ENCODE assay signal across 8 cellular contexts in genomic region chr6:154733610-154734379, GRCh38. TPM values are rescaled to one million over a fixed set of nuclear protein-coding genes. Genes with fewer than 3 reads are reported as not detected.
A peak's percentile ranks its signal among the peaks of the same experiment; 100 is the strongest.
DNase-seq lines count a peak whose midpoint lies in the region; ATAC-seq and TF ChIP-seq lines count a peak whose summit lies in the region.

No MANE protein-coding gene starts in this region.

- whole genome bisulfite sequencing in thymus: under 1% methylated on average over 73 of the region's 73 CpGs

- POLR2A ChIA-PET in activated naive CD8-positive, alpha-beta T cell treated with anti-CD3 and anti-CD28 coated beads, Interleukin-2, amount 10 ng/mL, durations not matched to agents 7 days and 5 days (lab: Charles Lee): interaction anchor here (0.9 kb wide), 1 partner anchor 28 kb away, joined by 3 read pairs; no protein-coding TSS in a partner anchor

- peak overlapping the region; percentile 97 for H3K27ac Mint-ChIP-seq in activated naive CD8-positive, alpha-beta T cell treated with anti-CD3 and anti-CD28 coated beads, Interleukin-2, amount 10 ng/mL, durations not matched to agents 7 days and 5 days
- peak overlapping the region; percentile 96 for H3K27ac Mint-ChIP-seq in osteocyte (ENCODE audit: unreplicated experiment)

- no peaks in the 10 kb centered on the region for H3K27me3 ChIP-seq in thymus (ENCODE audit: control insufficient read depth, insufficient read depth)

- no peaks in the 10 kb centered on the region for H3K27me3 Mint-ChIP-seq in activated naive CD8-positive, alpha-beta T cell treated with anti-CD3 and anti-CD28 coated beads, Interleukin-2, amount 10 ng/mL, durations not matched to agents 7 days and 5 days
- no peaks in the 10 kb centered on the region for H3K27me3 Mint-ChIP-seq in osteocyte (ENCODE audit: unreplicated experiment)

- no peaks in the 10 kb centered on the region for H3K9me3 Mint-ChIP-seq in activated naive CD8-positive, alpha-beta T cell treated with anti-CD3 and anti-CD28 coated beads, Interleukin-2, amount 10 ng/mL, durations not matched to agents 7 days and 5 days
- H3K9me3 Mint-ChIP-seq in osteocyte (ENCODE audit: unreplicated experiment): no peaks in the 10 kb centered on the region

- DNase-seq in GM12864 (ENCODE audit: low read depth): peak; percentile 71
- peak; percentile 94 for DNase-seq in NCI-H1105 treated with DMSO at 0.1 percent for 48 hours (lab: John Stamatoyannopoulos, UW)
- DNase-seq in SKM-1 treated with dmso at 0.1 percent for 144 hours (lab: John Stamatoyannopoulos, UW; ENCODE audit: unreplicated experiment): peak; percentile 91
- DNase-seq in activated naive CD8-positive, alpha-beta T cell treated with anti-CD3 and anti-CD28 coated beads, Interleukin-2, amount 10 ng/mL, durations not matched to agents 7 days and 5 days: peak; percentile 89
- DNase-seq in Right ventricle myocardium inferior (ENCODE audit: missing footprints): peak; percentile 97
- peak; percentile 97 for DNase-seq in osteocyte (ENCODE audit: extremely low spot score, unreplicated experiment)

- ATAC-seq in HG02678 (IDR thresholded peaks at IDR 0.05; ENCODE audit: unreplicated experiment) (peak; percentile 75), Right ventricle myocardium inferior (peak; percentile 96)
- ATAC-seq in activated naive CD8-positive, alpha-beta T cell treated with anti-CD3 and anti-CD28 coated beads, Interleukin-2, amount 10 ng/mL, durations not matched to agents 7 days and 5 days (ENCODE audit: low read depth): peak; percentile 86

- peaks cover 26% of the 10 kb centered on the region for H3K4me1 Mint-ChIP-seq in activated naive CD8-positive, alpha-beta T cell treated with anti-CD3 and anti-CD28 coated beads, Interleukin-2, amount 10 ng/mL, durations not matched to agents 7 days and 5 days
- H3K4me1 Mint-ChIP-seq in osteocyte (ENCODE audit: unreplicated experiment): peaks cover 51% of the 10 kb centered on the region

- H3K36me3 ChIP-seq in thymus (ENCODE audit: control insufficient read depth, insufficient read depth): peaks cover 4% of the 10 kb centered on the region

- H3K36me3 Mint-ChIP-seq in activated naive CD8-positive, alpha-beta T cell treated with anti-CD3 and anti-CD28 coated beads, Interleukin-2, amount 10 ng/mL, durations not matched to agents 7 days and 5 days: peaks cover 7% of the 10 kb centered on the region
- peaks cover 4% of the 10 kb centered on the region for H3K36me3 Mint-ChIP-seq in osteocyte (ENCODE audit: unreplicated experiment)

- H3K4me3 ChIP-seq in GM12864 (ENCODE audit: low read depth, low read length) (peak overlapping the region; percentile 82), thymus (ENCODE audit: low read length) (peak overlapping the region; percentile 92)

- intact Hi-C loops in Right ventricle myocardium inferior (cut with DNase I): loop anchor here (5.0 kb wide), 1 partner anchor 69 kb away; no protein-coding TSS in a partner anchor

- peak overlapping the region; percentile 94 for H3K4me3 Mint-ChIP-seq in activated naive CD8-positive, alpha-beta T cell treated with anti-CD3 and anti-CD28 coated beads, Interleukin-2, amount 10 ng/mL, durations not matched to agents 7 days and 5 days
- peak overlapping the region; percentile 82 for H3K4me3 Mint-ChIP-seq in osteocyte (ENCODE audit: unreplicated experiment)

- H3K4me1 ChIP-seq in thymus (ENCODE audit: control insufficient read depth, insufficient read depth, low read length): peaks cover 4% of the 10 kb centered on the region

- H3K27ac ChIP-seq in thymus (ENCODE audit: low read depth): peak overlapping the region; percentile 100

- TF ChIP-seq CTCF in GM12864 (IDR thresholded peaks at IDR 0.05; ENCODE audit: low read depth, low read length, missing control alignments): no peak
- TF ChIP-seq CTCF in osteocyte (IDR thresholded peaks at IDR 0.05): no peak

- no peaks in the 10 kb centered on the region for H3K9me3 ChIP-seq in thymus (ENCODE audit: control insufficient read depth)

RNA-seq across cellular contexts. Expression of gene SCAF8, which starts 0.6 kb away (rescaled TPM):
- total RNA-seq in activated naive CD8-positive, alpha-beta T cell treated with anti-CD3 and anti-CD28 coated beads, Interleukin-2, amount 10 ng/mL, durations not matched to agents 7 days and 5 days: 10 to 100 TPM; 42.3 to 46.4 TPM
- total RNA-seq in Right ventricle myocardium inferior: 47.4 TPM
- total RNA-seq in osteocyte: 46.1 and 46.6 TPM in 2 replicates
- polyA plus RNA-seq in thymus: 20.8 TPM

Comparison
In these comparisons a context has a peak if more than half of its experiments do, and no peak if none do; other contexts are left out.
1. Peak in every context shown above with its lines: DNase-seq, ATAC-seq, H3K4me3 ChIP-seq and H3K27ac ChIP-seq.